Comparison of ENCODE assay signal across 8 cellular contexts in genomic region chr2:73262691-73263429, GRCh38. TPM values are rescaled to one million over a fixed set of nuclear protein-coding genes. Genes with fewer than 3 reads are reported as not detected.
DNase-seq lines count a peak whose midpoint lies in the region; ATAC-seq, FAIRE-seq and TF ChIP-seq lines count a peak whose summit lies in the region.
"Not testable (repeated sequence)": the region's sequence is repeated elsewhere in the genome, so short reads cannot be mapped to it uniquely, and the experiment has no call there.
"Had no signal": no experiment of that assay in that cellular context is flagged by ENCODE, and none has a peak within 500 bp of the region (broad histone marks: within the 10 kb centered on the region; RNA-seq: fewer than 3 reads in every experiment).

No MANE protein-coding gene starts in this region.

- not testable (repeated sequence) for H2BK120ac ChIP-seq in neuronal stem cell (ENCODE audit: low read depth, low read length)

- peak overlapping the region; percentile 31 for H3K9ac ChIP-seq in HepG2 (ENCODE audit: insufficient read depth, low read depth, low read length)
- not testable (repeated sequence) for H3K9ac ChIP-seq in neuronal stem cell (ENCODE audit: low read depth, low read length, poor library complexity)

- H4K91ac ChIP-seq in neuronal stem cell (ENCODE audit: low read depth, low read length, poor library complexity) = not testable (repeated sequence)

- H3K36me3 Mint-ChIP-seq in stimulated activated naive B cell treated with anti-CD40 and anti-IgM and Interleukin-4, amounts not matched to agents 10 μg/mL and 1 μg/mL and 100 μg/mL, for 72 hours = peaks cover 34 to 42% of the 10 kb centered on the region in 2 donors

- H3K27me3 Mint-ChIP-seq in stimulated activated naive B cell treated with anti-CD40 and anti-IgM and Interleukin-4, amounts not matched to agents 10 μg/mL and 1 μg/mL and 100 μg/mL, for 72 hours = not testable (repeated sequence)

- POLR2A ChIA-PET in HepG2 (lab: Yijun Ruan, JAX) = interaction anchor here (0.8 to 1.8 kb wide), 9 partner anchors 9 to 123 kb away, joined by 3 to 15 read pairs (median 4); partner anchors contain the start of genes ALMS1, CCT7, FBXO41 and PRADC1

- TF ChIP-seq RAD21 in HepG2 (CRISPR knock-in tag; IDR thresholded peaks at IDR 0.05) = not testable (repeated sequence)

- H2BK5ac ChIP-seq in neuronal stem cell (ENCODE audit: low read length) = not testable (repeated sequence)

- not testable (repeated sequence) for BruUV-seq in HepG2 (replicated peaks; lab: Mats Ljungman, UMichigan)

- ATAC-seq in HepG2; stimulated activated naive B cell treated with anti-CD40 and anti-IgM and Interleukin-4, amounts not matched to agents 10 μg/mL and 1 μg/mL and 100 μg/mL, for 72 hours (replicated peaks): not testable (repeated sequence)

- TF ChIP-seq EP300 in HepG2 (IDR thresholded peaks at IDR 0.05; ENCODE audit: low read depth in 2 of 2, low read length in 2 of 2); HepG2 (CRISPR knock-in tag; IDR thresholded peaks at IDR 0.05; ENCODE audit: borderline replicate concordance): not testable (repeated sequence)

- in situ Hi-C loops in HepG2 (cut with HindIII; ENCODE audit: extremely low pct_ligation_motif_present, low pct_unique_long_range_greater_than_20kb) = not testable (repeated sequence)

- H3K18ac ChIP-seq in neuronal stem cell (ENCODE audit: low read length) = peak overlapping the region; percentile 38

- not testable (repeated sequence) for H2AK5ac ChIP-seq in neuronal stem cell (ENCODE audit: low read depth, low read length)

- H3K27ac ChIP-seq in WERI-Rb-1; neuronal stem cell (replicated peaks; ENCODE audit: low read length): not testable (repeated sequence)
- peak overlapping the region; percentile 70 for H3K27ac ChIP-seq in HepG2 (ENCODE audit: extremely low read length, insufficient read depth, low read length)

- not testable (repeated sequence) for TF ChIP-seq CTCF in WERI-Rb-1 (IDR thresholded peaks at IDR 0.05; ENCODE audit: low read depth, low read length); HepG2 (CRISPR knock-in tag; IDR thresholded peaks at IDR 0.05)

- H4K8ac ChIP-seq in neuronal stem cell (ENCODE audit: low read depth, low read length) = not testable (repeated sequence)

- peak overlapping the region; percentile 77 for H3K27ac Mint-ChIP-seq in stimulated activated naive B cell treated with anti-CD40 and anti-IgM and Interleukin-4, amounts not matched to agents 10 μg/mL and 1 μg/mL and 100 μg/mL, for 72 hours

- WGBS in HepG2 (ENCODE audit: low lambda C conversion rate) = 70% methylated on average over 18 of the region's 18 CpGs
- no CpG with 5 or more reads among the region's 18 CpGs for WGBS in neuronal stem cell (ENCODE audit: extremely low coverage in 2 of 2, insufficient read length in 2 of 2, insufficient replicate concordance in 1 of 2), 2 donors

- H3K4ac ChIP-seq in neuronal stem cell (ENCODE audit: low read length) = not testable (repeated sequence)

- H2BK15ac ChIP-seq in neuronal stem cell (ENCODE audit: low read length) = not testable (repeated sequence)

- H3K23ac ChIP-seq in neuronal stem cell (ENCODE audit: low read depth, low read length, poor library complexity) = not testable (repeated sequence)

- H3K36me3 ChIP-seq in WERI-Rb-1 = peaks cover 58% of the 10 kb centered on the region
- H3K36me3 ChIP-seq in HepG2 (replicated peaks in 1 of 2; ENCODE audit: control insufficient read depth in 1 of 2, insufficient read depth in 2 of 2, low read length in 2 of 2); neuronal stem cell (replicated peaks in 1 of 2; ENCODE audit: control insufficient read depth in 2 of 2, insufficient read depth in 2 of 2, low read length in 2 of 2): not testable (repeated sequence)

- H2BK12ac ChIP-seq in neuronal stem cell (ENCODE audit: low read length) = not testable (repeated sequence)

- H3K4me1 ChIP-seq in HepG2 (ENCODE audit: insufficient read depth, low read length) = peaks cover 51% of the 10 kb centered on the region
- not testable (repeated sequence) for H3K4me1 ChIP-seq in neuronal stem cell (ENCODE audit: control insufficient read depth in 2 of 2, insufficient read depth in 1 of 2, low read depth in 1 of 2, low read length in 2 of 2)

- peak overlapping the region; percentile 35; the same call in 1 of the 2 replicates for H3K4me2 ChIP-seq in HepG2 (ENCODE audit: low read depth, low read length)
- not testable (repeated sequence) for H3K4me2 ChIP-seq in neuronal stem cell (ENCODE audit: insufficient read depth, low read length, poor library complexity, severe bottlenecking)

- DNase-seq in WERI-Rb-1 (peak; percentile 54), HepG2 (ENCODE audit: low spot score) (peak; percentile 27), posterior vena cava (ENCODE audit: low spot score) (peak; percentile 49)
- DNase-seq in neuronal stem cell (ENCODE audit: low spot score); stimulated activated naive B cell treated with anti-CD40 and anti-IgM and Interleukin-4, amounts not matched to agents 10 μg/mL and 1 μg/mL and 100 μg/mL, for 72 hours: not testable (repeated sequence)

- intact Hi-C loops in HepG2 (cut with micrococcal nuclease; ENCODE audit: unreplicated experiment) = loop anchor here (1.0 to 5.0 kb wide), 4 partner anchors 28 to 101 kb away; partner anchors contain the start of gene CCT7
- intact Hi-C loops in posterior vena cava (cut with DNase I) = not testable (repeated sequence)

- H3K4me3 ChIP-seq in WERI-Rb-1 (ENCODE audit: low read depth, low read length); HepG2 (replicated peaks in 1 of 3; ENCODE audit: insufficient read depth in 1 of 3, low read depth in 2 of 3, low read length in 3 of 3); neuronal stem cell (ENCODE audit: low read length in 2 of 2): not testable (repeated sequence)

- TF ChIP-seq POLR2A in HepG2 (IDR thresholded peaks at IDR 0.05; ENCODE audit: insufficient read depth in 1 of 2, low read depth in 2 of 2, low read length in 2 of 2) = not testable (repeated sequence)

- CTCF ChIA-PET in HepG2 (lab: Yijun Ruan, JAX; ENCODE audit: low intra/inter-chr PET ratio, low total read pairs) = not testable (repeated sequence)

- not testable (repeated sequence) for H3K27me3 ChIP-seq in WERI-Rb-1 (ENCODE audit: insufficient read depth, low read depth, severe bottlenecking); HepG2 (ENCODE audit: control insufficient read depth in 1 of 2, insufficient read depth in 2 of 2, low read length in 2 of 2); neuronal stem cell (ENCODE audit: control insufficient read depth in 3 of 3, insufficient read depth in 3 of 3, low read depth in 1 of 3, low read length in 3 of 3)

- H3K79me2 ChIP-seq in HepG2 (ENCODE audit: insufficient read depth, low read length) = not testable (repeated sequence)

- H4K20me1 ChIP-seq in HepG2 (ENCODE audit: insufficient read depth, low read length) = not testable (repeated sequence)

- peak; percentile 32 for FAIRE-seq in HepG2 (lab: Jason Lieb, UNC)

- H3K9me3 ChIP-seq in WERI-Rb-1 (ENCODE audit: severe bottlenecking); HepG2 (ENCODE audit: low read length); neuronal stem cell (replicated peaks in 1 of 2; ENCODE audit: control insufficient read depth in 2 of 2, insufficient read depth in 1 of 2, low read depth in 1 of 2, low read length in 2 of 2): not testable (repeated sequence)

- not testable (repeated sequence) for H2AFZ ChIP-seq in HepG2 (ENCODE audit: low read length); neuronal stem cell (ENCODE audit: low read length)

- not testable (repeated sequence) for H3K4me3 Mint-ChIP-seq in stimulated activated naive B cell treated with anti-CD40 and anti-IgM and Interleukin-4, amounts not matched to agents 10 μg/mL and 1 μg/mL and 100 μg/mL, for 72 hours

- H3K9me3 Mint-ChIP-seq in stimulated activated naive B cell treated with anti-CD40 and anti-IgM and Interleukin-4, amounts not matched to agents 10 μg/mL and 1 μg/mL and 100 μg/mL, for 72 hours = not testable (repeated sequence)

- not testable (repeated sequence) for H3K4me1 Mint-ChIP-seq in stimulated activated naive B cell treated with anti-CD40 and anti-IgM and Interleukin-4, amounts not matched to agents 10 μg/mL and 1 μg/mL and 100 μg/mL, for 72 hours

- H3K14ac ChIP-seq in neuronal stem cell (ENCODE audit: low read length) = not testable (repeated sequence)

- H3K79me1 ChIP-seq in neuronal stem cell (ENCODE audit: low read depth, low read length) = not testable (repeated sequence)

RNA-seq across cellular contexts. Expression of gene FBXO41, which starts 21.4 kb away (rescaled TPM):
- 3.0 and 4.2 TPM in 2 replicates for total RNA-seq in HepG2 (2016; rRNA removed; fragmentation: Illumina TruSeq; extraction: Trizol)
- 1.2 TPM in 2 replicates for total RNA-seq in HepG2 (2016; cell fraction: cytosol; rRNA removed; fragmentation: Illumina TruSeq; extraction: Trizol; ENCODE audit: low read depth)
- 2.7 and 3.8 TPM in 2 replicates for total RNA-seq in HepG2 (2016; cell fraction: insoluble cytoplasmic fraction; rRNA removed; fragmentation: Illumina TruSeq; extraction: Trizol)
- total RNA-seq in HepG2 (2016; cell fraction: membrane; rRNA removed; fragmentation: Illumina TruSeq; extraction: Trizol) = 2.4 and 2.5 TPM in 2 replicates
- 6.0 and 6.4 TPM in 2 replicates for total RNA-seq in HepG2 (2016; cell fraction: nucleus; rRNA removed; fragmentation: Illumina TruSeq; extraction: Trizol)
- 10.3 and 11.1 TPM in 2 replicates for polyA plus RNA-seq in HepG2 (2011; rRNA removed)
- 5.7 and 7.4 TPM in 2 replicates for polyA plus RNA-seq in HepG2 (2011; cell fraction: cytosol; rRNA removed)
- 32.6 and 44.1 TPM in 2 replicates for polyA plus RNA-seq in HepG2 (2011; cell fraction: nucleus; rRNA removed)
- polyA plus RNA-seq in HepG2 (2012) = 8.1 and 9.8 TPM in 2 replicates
- 1.0 and 1.1 TPM in 2 replicates for polyA plus RNA-seq in HepG2 (2016; cell fraction: cytosol; fragmentation: Illumina TruSeq; extraction: Trizol; ENCODE audit: low read depth)
- polyA plus RNA-seq in HepG2 (2016; cell fraction: insoluble cytoplasmic fraction; fragmentation: Illumina TruSeq; extraction: Trizol; ENCODE audit: low read depth) = 3.1 and 4.1 TPM in 2 replicates
- polyA plus RNA-seq in HepG2 (2016; cell fraction: membrane; fragmentation: Illumina TruSeq; extraction: Trizol; ENCODE audit: low read depth) = 1.6 and 2.0 TPM in 2 replicates
- 20.4 and 21.9 TPM in 2 replicates for polyA plus RNA-seq in HepG2 (2016; cell fraction: nucleus; fragmentation: Illumina TruSeq; extraction: Trizol; ENCODE audit: insufficient read depth, low read depth)
- 12.4 and 15.2 TPM in 2 replicates for polyA minus RNA-seq in HepG2 (2011; rRNA and poly(A)+ RNA removed; ENCODE audit: low replicate concordance)
- polyA minus RNA-seq in HepG2 (2011; cell fraction: cytosol; rRNA and poly(A)+ RNA removed) = 5.4 and 6.2 TPM in 2 replicates
- polyA minus RNA-seq in HepG2 (2011; cell fraction: nucleus; rRNA and poly(A)+ RNA removed) = 14.7 and 16.5 TPM in 2 replicates
- 3.3 TPM for polyA plus RNA-seq in neuronal stem cell (2013, experiment 1 of 2)
- 3.3 TPM for polyA plus RNA-seq in neuronal stem cell (2013, experiment 2 of 2)
- total RNA-seq in posterior vena cava = 1 to 10 TPM; 1.4 to 1.8 TPM

RNA-seq across cellular contexts. Expression of gene CCT7, which starts 28.8 kb away (rescaled TPM):
- 517 and 689 TPM in 2 replicates for total RNA-seq in HepG2 (2016; rRNA removed; fragmentation: Illumina TruSeq; extraction: Trizol)
- 83.8 and 91.7 TPM in 2 replicates for total RNA-seq in HepG2 (2016; cell fraction: cytosol; rRNA removed; fragmentation: Illumina TruSeq; extraction: Trizol; ENCODE audit: low read depth)
- 525 and 715 TPM in 2 replicates for total RNA-seq in HepG2 (2016; cell fraction: insoluble cytoplasmic fraction; rRNA removed; fragmentation: Illumina TruSeq; extraction: Trizol)
- 114 and 115 TPM in 2 replicates for total RNA-seq in HepG2 (2016; cell fraction: membrane; rRNA removed; fragmentation: Illumina TruSeq; extraction: Trizol)
- total RNA-seq in HepG2 (2016; cell fraction: nucleus; rRNA removed; fragmentation: Illumina TruSeq; extraction: Trizol) = 196 and 212 TPM in 2 replicates
- 326 and 347 TPM in 2 replicates for polyA plus RNA-seq in HepG2 (2011; rRNA removed)
- 421 and 439 TPM in 2 replicates for polyA plus RNA-seq in HepG2 (2011; cell fraction: cytosol; rRNA removed)
- polyA plus RNA-seq in HepG2 (2011; cell fraction: nucleus; rRNA removed) = 113 and 132 TPM in 2 replicates
- 497 and 591 TPM in 2 replicates for polyA plus RNA-seq in HepG2 (2012)
- polyA plus RNA-seq in HepG2 (2016; cell fraction: cytosol; fragmentation: Illumina TruSeq; extraction: Trizol; ENCODE audit: low read depth) = 60.5 and 62.9 TPM in 2 replicates
- polyA plus RNA-seq in HepG2 (2016; cell fraction: insoluble cytoplasmic fraction; fragmentation: Illumina TruSeq; extraction: Trizol; ENCODE audit: low read depth) = 605 and 611 TPM in 2 replicates
- 71.6 and 78.2 TPM in 2 replicates for polyA plus RNA-seq in HepG2 (2016; cell fraction: membrane; fragmentation: Illumina TruSeq; extraction: Trizol; ENCODE audit: low read depth)
- polyA plus RNA-seq in HepG2 (2016; cell fraction: nucleus; fragmentation: Illumina TruSeq; extraction: Trizol; ENCODE audit: insufficient read depth, low read depth) = 207 and 227 TPM in 2 replicates
- 594 and 852 TPM in 2 replicates for polyA minus RNA-seq in HepG2 (2011; rRNA and poly(A)+ RNA removed; ENCODE audit: low replicate concordance)
- polyA minus RNA-seq in HepG2 (2011; cell fraction: cytosol; rRNA and poly(A)+ RNA removed) = 197 and 217 TPM in 2 replicates
- polyA minus RNA-seq in HepG2 (2011; cell fraction: nucleus; rRNA and poly(A)+ RNA removed) = 138 and 184 TPM in 2 replicates
- polyA plus RNA-seq in neuronal stem cell (2013, experiment 1 of 2) = 438 TPM
- polyA plus RNA-seq in neuronal stem cell (2013, experiment 2 of 2) = 440 TPM
- total RNA-seq in posterior vena cava = 100 to 1,000 TPM; 190 to 234 TPM

RNA-seq across cellular contexts. Expression of gene PRADC1, which starts 29.8 kb away (rescaled TPM):
- 30.0 and 37.2 TPM in 2 replicates for total RNA-seq in HepG2 (2016; rRNA removed; fragmentation: Illumina TruSeq; extraction: Trizol)
- 141 and 145 TPM in 2 replicates for total RNA-seq in HepG2 (2016; cell fraction: cytosol; rRNA removed; fragmentation: Illumina TruSeq; extraction: Trizol; ENCODE audit: low read depth)
- total RNA-seq in HepG2 (2016; cell fraction: insoluble cytoplasmic fraction; rRNA removed; fragmentation: Illumina TruSeq; extraction: Trizol) = 25.4 and 37.6 TPM in 2 replicates
- 112 and 121 TPM in 2 replicates for total RNA-seq in HepG2 (2016; cell fraction: membrane; rRNA removed; fragmentation: Illumina TruSeq; extraction: Trizol)
- total RNA-seq in HepG2 (2016; cell fraction: nucleus; rRNA removed; fragmentation: Illumina TruSeq; extraction: Trizol) = 16.8 TPM in 2 replicates
- 11.6 and 12.1 TPM in 2 replicates for polyA plus RNA-seq in HepG2 (2011; rRNA removed)
- polyA plus RNA-seq in HepG2 (2011; cell fraction: cytosol; rRNA removed) = 10.0 and 15.9 TPM in 2 replicates
- 4.1 and 7.0 TPM in 2 replicates for polyA plus RNA-seq in HepG2 (2011; cell fraction: nucleus; rRNA removed)
- polyA plus RNA-seq in HepG2 (2012) = 5.7 and 8.8 TPM in 2 replicates
- polyA plus RNA-seq in HepG2 (2016; cell fraction: cytosol; fragmentation: Illumina TruSeq; extraction: Trizol; ENCODE audit: low read depth) = 152 and 157 TPM in 2 replicates
- 23.1 and 23.9 TPM in 2 replicates for polyA plus RNA-seq in HepG2 (2016; cell fraction: insoluble cytoplasmic fraction; fragmentation: Illumina TruSeq; extraction: Trizol; ENCODE audit: low read depth)
- 103 and 106 TPM in 2 replicates for polyA plus RNA-seq in HepG2 (2016; cell fraction: membrane; fragmentation: Illumina TruSeq; extraction: Trizol; ENCODE audit: low read depth)
- polyA plus RNA-seq in HepG2 (2016; cell fraction: nucleus; fragmentation: Illumina TruSeq; extraction: Trizol; ENCODE audit: insufficient read depth, low read depth) = 23.7 and 26.7 TPM in 2 replicates
- polyA minus RNA-seq in HepG2 (2011; rRNA and poly(A)+ RNA removed; ENCODE audit: low replicate concordance) = 19.5 and 55.8 TPM in 2 replicates
- 2.7 and 5.5 TPM in 2 replicates for polyA minus RNA-seq in HepG2 (2011; cell fraction: cytosol; rRNA and poly(A)+ RNA removed)
- polyA minus RNA-seq in HepG2 (2011; cell fraction: nucleus; rRNA and poly(A)+ RNA removed) = 2.2 and 3.3 TPM in 2 replicates
- polyA plus RNA-seq in neuronal stem cell (2013, experiment 1 of 2) = 9.8 TPM
- polyA plus RNA-seq in neuronal stem cell (2013, experiment 2 of 2) = 9.4 TPM
- 10 to 100 TPM; 16.8 to 23.5 TPM for total RNA-seq in posterior vena cava

RNA-seq across cellular contexts. Expression of gene EGR4, which starts 30.5 kb away (rescaled TPM):
- total RNA-seq in HepG2 (2016; rRNA removed; fragmentation: Illumina TruSeq; extraction: Trizol) (not detected in 2 replicates), posterior vena cava (not detected)
- total RNA-seq in HepG2 (2016; cell fraction: cytosol; rRNA removed; fragmentation: Illumina TruSeq; extraction: Trizol; ENCODE audit: low read depth) = not detected in 2 replicates
- 0.06 TPM in 1 of 2 replicates, not detected in the other for total RNA-seq in HepG2 (2016; cell fraction: insoluble cytoplasmic fraction; rRNA removed; fragmentation: Illumina TruSeq; extraction: Trizol)
- not detected in 2 replicates for total RNA-seq in HepG2 (2016; cell fraction: membrane; rRNA removed; fragmentation: Illumina TruSeq; extraction: Trizol)
- not detected in 2 replicates for total RNA-seq in HepG2 (2016; cell fraction: nucleus; rRNA removed; fragmentation: Illumina TruSeq; extraction: Trizol)
- polyA plus RNA-seq in HepG2 (2011; rRNA removed) = not detected in 2 replicates
- polyA plus RNA-seq in HepG2 (2011; cell fraction: cytosol; rRNA removed) = 0.03 TPM in 1 of 2 replicates, not detected in the other
- 0.07 TPM in 1 of 2 replicates, not detected in the other for polyA plus RNA-seq in HepG2 (2011; cell fraction: nucleus; rRNA removed)
- not detected in 2 replicates for polyA plus RNA-seq in HepG2 (2012)
- polyA plus RNA-seq in HepG2 (2016; cell fraction: cytosol; fragmentation: Illumina TruSeq; extraction: Trizol; ENCODE audit: low read depth) = not detected in 2 replicates
- not detected in 2 replicates for polyA plus RNA-seq in HepG2 (2016; cell fraction: insoluble cytoplasmic fraction; fragmentation: Illumina TruSeq; extraction: Trizol; ENCODE audit: low read depth)
- polyA plus RNA-seq in HepG2 (2016; cell fraction: membrane; fragmentation: Illumina TruSeq; extraction: Trizol; ENCODE audit: low read depth) = not detected in 2 replicates
- not detected in 2 replicates for polyA plus RNA-seq in HepG2 (2016; cell fraction: nucleus; fragmentation: Illumina TruSeq; extraction: Trizol; ENCODE audit: insufficient read depth, low read depth)
- polyA minus RNA-seq in HepG2 (2011; rRNA and poly(A)+ RNA removed; ENCODE audit: low replicate concordance) = not detected in 2 replicates
- polyA minus RNA-seq in HepG2 (2011; cell fraction: cytosol; rRNA and poly(A)+ RNA removed) = not detected in 2 replicates
- 0.25 TPM in 1 of 2 replicates, not detected in the other for polyA minus RNA-seq in HepG2 (2011; cell fraction: nucleus; rRNA and poly(A)+ RNA removed)
- polyA plus RNA-seq in neuronal stem cell (2013, experiment 1 of 2) = 0.10 TPM
- polyA plus RNA-seq in neuronal stem cell (2013, experiment 2 of 2) = 0.10 TPM
- total RNA-seq: A172, Caco-2 had no signal
- polyA plus RNA-seq: BJ had no signal

RNA-seq across cellular contexts. Expression of gene SMYD5, which starts 48.8 kb away (rescaled TPM):
- total RNA-seq in HepG2 (2016; rRNA removed; fragmentation: Illumina TruSeq; extraction: Trizol) (70.4 and 70.6 TPM in 2 replicates), posterior vena cava (10 to 100 TPM; 17.1 to 20.8 TPM)
- 9.8 and 10.0 TPM in 2 replicates for total RNA-seq in HepG2 (2016; cell fraction: cytosol; rRNA removed; fragmentation: Illumina TruSeq; extraction: Trizol; ENCODE audit: low read depth)
- total RNA-seq in HepG2 (2016; cell fraction: insoluble cytoplasmic fraction; rRNA removed; fragmentation: Illumina TruSeq; extraction: Trizol) = 60.2 and 71.8 TPM in 2 replicates
- 27.7 and 31.2 TPM in 2 replicates for total RNA-seq in HepG2 (2016; cell fraction: membrane; rRNA removed; fragmentation: Illumina TruSeq; extraction: Trizol)
- 60.7 and 66.5 TPM in 2 replicates for total RNA-seq in HepG2 (2016; cell fraction: nucleus; rRNA removed; fragmentation: Illumina TruSeq; extraction: Trizol)
- 55.8 and 62.2 TPM in 2 replicates for polyA plus RNA-seq in HepG2 (2011; rRNA removed)
- polyA plus RNA-seq in HepG2 (2011; cell fraction: cytosol; rRNA removed) = 42.9 and 47.4 TPM in 2 replicates
- polyA plus RNA-seq in HepG2 (2011; cell fraction: nucleus; rRNA removed) = 96.0 and 102 TPM in 2 replicates
- polyA plus RNA-seq in HepG2 (2012) = 48.5 and 51.9 TPM in 2 replicates
- polyA plus RNA-seq in HepG2 (2016; cell fraction: cytosol; fragmentation: Illumina TruSeq; extraction: Trizol; ENCODE audit: low read depth) = 8.0 TPM in 2 replicates
- 52.6 and 65.1 TPM in 2 replicates for polyA plus RNA-seq in HepG2 (2016; cell fraction: insoluble cytoplasmic fraction; fragmentation: Illumina TruSeq; extraction: Trizol; ENCODE audit: low read depth)
- polyA plus RNA-seq in HepG2 (2016; cell fraction: membrane; fragmentation: Illumina TruSeq; extraction: Trizol; ENCODE audit: low read depth) = 20.7 and 22.3 TPM in 2 replicates
- polyA plus RNA-seq in HepG2 (2016; cell fraction: nucleus; fragmentation: Illumina TruSeq; extraction: Trizol; ENCODE audit: insufficient read depth, low read depth) = 82.3 and 84.7 TPM in 2 replicates
- polyA minus RNA-seq in HepG2 (2011; rRNA and poly(A)+ RNA removed; ENCODE audit: low replicate concordance) = 57.7 and 119 TPM in 2 replicates
- 18.6 and 21.6 TPM in 2 replicates for polyA minus RNA-seq in HepG2 (2011; cell fraction: cytosol; rRNA and poly(A)+ RNA removed)
- polyA minus RNA-seq in HepG2 (2011; cell fraction: nucleus; rRNA and poly(A)+ RNA removed) = 78.0 and 87.9 TPM in 2 replicates
- polyA plus RNA-seq in neuronal stem cell (2013, experiment 1 of 2) = 22.5 TPM
- polyA plus RNA-seq in neuronal stem cell (2013, experiment 2 of 2) = 22.4 TPM
